20 cellular contexts compared by ENCODE assay signal in the genomic region with DNA sequence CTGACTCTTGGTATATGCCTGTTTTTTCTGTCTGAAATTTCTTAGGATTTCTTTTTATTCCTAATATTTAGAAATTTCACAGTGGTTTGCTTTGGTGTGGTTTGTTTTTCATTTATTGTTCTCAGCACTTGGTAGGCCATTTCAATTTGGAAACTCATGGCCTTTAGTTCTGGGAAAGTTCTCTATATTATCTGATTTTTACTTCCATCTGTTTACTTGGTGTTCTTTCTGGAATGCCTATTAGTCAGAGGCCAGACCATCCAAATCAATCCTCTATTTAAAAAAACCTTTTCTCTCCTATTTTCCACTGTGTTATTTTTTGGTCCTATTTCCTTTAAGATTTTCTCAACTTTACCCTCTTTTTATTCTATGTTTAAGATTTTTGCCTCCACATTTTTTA.
"Had no signal": no experiment of that assay in that cellular context is flagged by ENCODE, and none has a peak within 500 bp of the region (broad histone marks: within the 10 kb centered on the region; RNA-seq: fewer than 3 reads in every experiment).

No MANE protein-coding gene starts in this region.

- H3K36me3 ChIP-seq: esophagus squamous epithelium, heart left ventricle, ovary, right atrium auricular region, suprapubic skin, tibial artery, upper lobe of left lung, uterus had no signal

- H3K4me3 ChIP-seq: esophagus squamous epithelium, heart left ventricle, mucosa of descending colon, ovary, right atrium auricular region, smooth muscle cell, suprapubic skin, tibial artery, upper lobe of left lung, uterus had no signal

- H3K27ac ChIP-seq: epithelial cell of prostate, esophagus squamous epithelium, heart left ventricle, ovary, right atrium auricular region, suprapubic skin, tibial artery, upper lobe of left lung, uterus had no signal

- H3K4me3 Mint-ChIP-seq: dendritic cell treated with granulocyte-macrophage colony-stimulating factor and Interleukin-4, amounts not matched to agents 40 ng/mL and 50 ng/mL, for 4 days; effector memory CD8-positive, alpha-beta T cell; natural killer cell; neural crest cell had no signal

- H3K27me3 ChIP-seq: esophagus squamous epithelium, heart left ventricle, ovary, right atrium auricular region, suprapubic skin, tibial artery, upper lobe of left lung, uterus had no signal

- H3K4me1 Mint-ChIP-seq: natural killer cell, neural crest cell had no signal

- H3K36me3 Mint-ChIP-seq: natural killer cell had no signal

- H3K27ac Mint-ChIP-seq: dendritic cell treated with granulocyte-macrophage colony-stimulating factor and Interleukin-4, amounts not matched to agents 40 ng/mL and 50 ng/mL, for 4 days; effector memory CD8-positive, alpha-beta T cell; natural killer cell had no signal

- H3K27me3 Mint-ChIP-seq: dendritic cell treated with granulocyte-macrophage colony-stimulating factor and Interleukin-4, amounts not matched to agents 40 ng/mL and 50 ng/mL, for 4 days had no signal

- H3K4me1 ChIP-seq: esophagus squamous epithelium, heart left ventricle, right atrium auricular region, suprapubic skin, tibial artery, upper lobe of left lung, uterus had no signal

- DNase-seq: effector memory CD8-positive, alpha-beta T cell; esophagus squamous epithelium; heart left ventricle; hippocampal formation; left colon; left ventricle myocardium superior; mucosa of descending colon; natural killer cell; ovary; stimulated activated CD4-positive, alpha-beta T cell treated with anti-CD3 and anti-CD28 coated beads, Interleukin-2, amount 100 ng/mL, for 48 hours; stimulated activated naive CD8-positive, alpha-beta T cell treated with anti-CD3 and anti-CD28 coated beads, Interleukin-15, Interleukin-2, amounts not matched to agents 100 U/mL and 50 U/mL, for 24 hours; tibial artery; upper lobe of left lung; uterus had no signal
